Comparison of ENCODE assay signal across 31 cellular contexts in genomic region chr12:123047289-123047688, GRCh38.
"Had no signal": no experiment of that assay in that cellular context is flagged by ENCODE, and none has a peak within 500 bp of the region (broad histone marks: within the 10 kb centered on the region; RNA-seq: fewer than 3 reads in every experiment).

No MANE protein-coding gene starts in this region.

- H3K9me3 ChIP-seq: ascending aorta, Peyer's patch, SJSA1, SK-N-SH had no signal

- DNase-seq: activated CD4-positive, alpha-beta T cell treated with anti-CD3 and anti-CD28 coated beads, Interleukin-2, amount 10 ng/mL, durations not matched to agents 24 days and 14 days; activated CD4-positive, alpha-beta T cell treated with anti-CD3 and anti-CD28 coated beads, Interleukin-2, amount 50 U/mL, for 4 hours; activated CD8-positive, alpha-beta T cell treated with anti-CD3 and anti-CD28 coated beads for 36 hours; activated effector memory CD4-positive, alpha-beta T cell treated with anti-CD3 and anti-CD28 coated beads, Interleukin-2, amount 50 U/mL, for 16 hours; activated naive CD4-positive, alpha-beta T cell treated with Interleukin-2 at 50 U/mL for 16 hours; activated T-cell treated with anti-CD3 and anti-CD28 coated beads, Interleukin-2, amount 50 U/mL, for 1 hour; activated T-cell treated with anti-CD3 and anti-CD28 coated beads, Interleukin-2, amount 50 U/mL, for 72 hours; amniotic stem cell; cerebellar nuclear complex; KG1; NCI-H1105; NCI-H1417 treated with DMSO at 0.1 percent for 48 hours; NCI-H187 treated with DMSO at 0.1 percent for 48 hours; NCI-H2081; NCI-H2171 treated with DMSO at 0.1 percent for 48 hours; NCI-H226; NCI-H524 treated with DMSO at 0.1 percent for 48 hours; NCI-H774; PC-3; Peyer's patch; RPMI8226; SHP77 treated with DMSO at 0.1 percent for 48 hours; SK-N-SH had no signal

- H3K9me3 Mint-ChIP-seq: activated CD4-positive, alpha-beta T cell treated with anti-CD3 and anti-CD28 coated beads, Interleukin-2, amount 10 ng/mL, durations not matched to agents 24 days and 14 days; activated CD8-positive, alpha-beta T cell treated with anti-CD3 and anti-CD28 coated beads for 36 hours; activated naive CD4-positive, alpha-beta T cell treated with anti-CD3 and anti-CD28 coated beads, Interleukin-2, amount 50 U/mL, for 72 hours; activated T-cell treated with anti-CD3 and anti-CD28 coated beads, Interleukin-2, amount 50 U/mL, for 72 hours; activated T-helper 17 cell treated with anti-CD3 and anti-CD28 coated beads, Interleukin-2, amount 50 U/mL, for 72 hours; IgD-negative memory B cell; T-helper 1 cell treated with Interleukin-12 subunit alpha and Interleukin-12 subunit beta and Interleukin-4 antibody, amounts not matched to agents 30 μg/mL and 1 μg/mL, for 36 hours; T-helper 2 cell treated with Interferon-gamma antibody and Interleukin-4, amounts not matched to agents 5 μg/mL and 100 μg/mL, for 36 hours had no signal

- H3K27me3 ChIP-seq: ascending aorta, cardiac muscle cell, Peyer's patch had no signal

- H3K36me3 Mint-ChIP-seq: activated naive CD4-positive, alpha-beta T cell treated with anti-CD3 and anti-CD28 coated beads, Interleukin-2, amount 50 U/mL, for 72 hours; IgD-negative memory B cell had no signal

- H3K4me3 ChIP-seq: ascending aorta, cardiac muscle cell, Peyer's patch, SJSA1 had no signal

- H3K36me3 ChIP-seq: ascending aorta, cardiac muscle cell, Peyer's patch, SJSA1 had no signal

- H3K4me3 Mint-ChIP-seq: activated CD4-positive, alpha-beta T cell treated with anti-CD3 and anti-CD28 coated beads, Interleukin-2, amount 10 ng/mL, durations not matched to agents 24 days and 14 days; activated CD8-positive, alpha-beta T cell treated with anti-CD3 and anti-CD28 coated beads for 36 hours; activated T-cell treated with anti-CD3 and anti-CD28 coated beads, Interleukin-2, amount 50 U/mL, for 72 hours; activated T-helper 17 cell treated with anti-CD3 and anti-CD28 coated beads, Interleukin-2, amount 50 U/mL, for 72 hours; IgD-negative memory B cell; T-helper 1 cell treated with Interleukin-12 subunit alpha and Interleukin-12 subunit beta and Interleukin-4 antibody, amounts not matched to agents 30 μg/mL and 1 μg/mL, for 36 hours; T-helper 2 cell treated with Interferon-gamma antibody and Interleukin-4, amounts not matched to agents 5 μg/mL and 100 μg/mL, for 36 hours had no signal

- H3K27ac Mint-ChIP-seq: activated naive CD4-positive, alpha-beta T cell treated with anti-CD3 and anti-CD28 coated beads, Interleukin-2, amount 50 U/mL, for 72 hours; activated T-cell treated with anti-CD3 and anti-CD28 coated beads, Interleukin-2, amount 50 U/mL, for 72 hours; activated T-helper 17 cell treated with anti-CD3 and anti-CD28 coated beads, Interleukin-2, amount 50 U/mL, for 72 hours; IgD-negative memory B cell; T-helper 1 cell treated with Interleukin-12 subunit alpha and Interleukin-12 subunit beta and Interleukin-4 antibody, amounts not matched to agents 30 μg/mL and 1 μg/mL, for 36 hours; T-helper 2 cell treated with Interferon-gamma antibody and Interleukin-4, amounts not matched to agents 5 μg/mL and 100 μg/mL, for 36 hours had no signal

- ATAC-seq: activated CD8-positive, alpha-beta T cell treated with anti-CD3 and anti-CD28 coated beads for 36 hours; activated naive CD4-positive, alpha-beta T cell treated with anti-CD3 and anti-CD28 coated beads, Interleukin-2, amount 50 U/mL, for 72 hours; activated T-cell treated with anti-CD3 and anti-CD28 coated beads, Interleukin-2, amount 50 U/mL, for 72 hours; activated T-helper 17 cell treated with anti-CD3 and anti-CD28 coated beads, Interleukin-2, amount 50 U/mL, for 72 hours; PC-3 had no signal

- H3K27me3 Mint-ChIP-seq: activated CD4-positive, alpha-beta T cell treated with anti-CD3 and anti-CD28 coated beads, Interleukin-2, amount 10 ng/mL, durations not matched to agents 24 days and 14 days; activated CD8-positive, alpha-beta T cell treated with anti-CD3 and anti-CD28 coated beads for 36 hours; activated T-helper 17 cell treated with anti-CD3 and anti-CD28 coated beads, Interleukin-2, amount 50 U/mL, for 72 hours had no signal

- H3K27ac ChIP-seq: ascending aorta, cardiac muscle cell, Peyer's patch, SJSA1 had no signal
